ENCODE assay signal across 11 cellular contexts in the genomic region with DNA sequence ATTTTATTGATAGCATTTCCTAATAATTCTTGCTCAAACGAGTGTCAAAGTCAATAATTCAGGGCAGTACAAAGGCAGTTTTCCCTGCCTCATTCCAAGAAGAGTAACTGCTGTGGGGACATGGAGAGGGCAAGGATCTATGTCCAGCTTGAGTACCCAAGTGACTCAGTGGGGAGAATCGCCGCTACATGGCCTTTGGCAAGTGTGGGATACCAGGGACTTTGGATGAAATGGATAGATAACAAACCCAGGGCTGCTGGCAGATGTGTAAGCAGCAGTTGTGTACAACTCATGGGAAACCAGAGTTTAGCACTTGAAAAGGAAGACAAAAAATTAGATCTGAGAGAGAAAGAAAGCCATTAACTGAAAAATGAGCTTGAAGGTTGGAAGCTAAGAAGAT.
"Had no signal": no experiment of that assay in that cellular context is flagged by ENCODE, and none has a peak within 500 bp of the region (broad histone marks: within the 10 kb centered on the region; RNA-seq: fewer than 3 reads in every experiment).

No MANE protein-coding gene starts in this region.

- H3K4me3 Mint-ChIP-seq: GM23338, H9, HFFc6 had no signal

- H3K27ac ChIP-seq: GM23248 had no signal

- ATAC-seq: GM23338, HCT116 had no signal

- H3K4me1 ChIP-seq: HAP-1 had no signal

- DNase-seq: GM23248, GOT3, H7, H9, HCEC 1CT, HFFc6 had no signal

- FAIRE-seq: H1, H54 had no signal

- H2AFZ ChIP-seq: GM23248, GM23338 had no signal

- H3K4me2 ChIP-seq: GM23338 had no signal

- H3K9me3 Mint-ChIP-seq: GM23338, H9 had no signal

- H3K4me3 ChIP-seq: GM23248, GM23338, HAP-1 had no signal

- H3K36me3 ChIP-seq: HAP-1 had no signal

- H3K9ac ChIP-seq: GM23248 had no signal

- H3K27ac Mint-ChIP-seq: GM23338, H9, HFFc6 had no signal

- H3K4me1 Mint-ChIP-seq: GM23338, H9 had no signal

- H3K9me3 ChIP-seq: HAP-1 had no signal
